ENCODE assay signal across 1 cellular context in the genomic region with DNA sequence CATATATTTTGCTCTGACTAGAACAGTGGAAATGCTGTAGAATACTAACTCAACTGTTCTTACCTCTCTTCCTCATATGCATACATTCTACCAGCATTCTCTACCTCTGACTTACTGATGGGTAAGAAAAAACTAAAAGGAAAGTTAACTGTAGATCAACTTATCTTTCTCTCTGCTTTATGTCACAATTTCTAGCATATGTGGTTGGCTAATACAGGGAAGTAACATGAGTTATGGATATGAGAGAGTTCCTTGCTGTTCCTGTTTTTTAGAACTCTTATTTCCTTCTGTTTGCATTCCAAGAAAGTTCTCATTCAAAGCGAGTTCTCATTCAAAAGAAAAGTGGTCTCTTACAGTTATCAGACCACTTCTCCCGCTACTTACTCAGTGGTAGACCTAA.
TF ChIP-seq lines count a peak whose summit lies in the region.

No MANE protein-coding gene starts in this region.

TF ChIP-seq in GM23338, 12 proteins besides CTCF, POLR2A, EP300 and RAD21 (continued from another document):
- TF ChIP-seq REST (IDR thresholded peaks at IDR 0.05; ENCODE audit: unreplicated experiment) = no peak
- TF ChIP-seq STAT1 (IDR thresholded peaks at IDR 0.05; ENCODE audit: unreplicated experiment) = no peak
- TF ChIP-seq, protein P1, sequence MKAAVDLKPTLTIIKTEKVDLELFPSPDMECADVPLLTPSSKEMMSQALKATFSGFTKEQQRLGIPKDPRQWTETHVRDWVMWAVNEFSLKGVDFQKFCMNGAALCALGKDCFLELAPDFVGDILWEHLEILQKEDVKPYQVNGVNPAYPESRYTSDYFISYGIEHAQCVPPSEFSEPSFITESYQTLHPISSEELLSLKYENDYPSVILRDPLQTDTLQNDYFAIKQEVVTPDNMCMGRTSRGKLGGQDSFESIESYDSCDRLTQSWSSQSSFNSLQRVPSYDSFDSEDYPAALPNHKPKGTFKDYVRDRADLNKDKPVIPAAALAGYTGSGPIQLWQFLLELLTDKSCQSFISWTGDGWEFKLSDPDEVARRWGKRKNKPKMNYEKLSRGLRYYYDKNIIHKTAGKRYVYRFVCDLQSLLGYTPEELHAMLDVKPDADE (IDR thresholded peaks at IDR 0.05) = no peak
- TF ChIP-seq NANOG (IDR thresholded peaks at IDR 0.05; ENCODE audit: borderline replicate concordance) = no peak
- no peak for TF ChIP-seq EZH2phosphoT487 (IDR thresholded peaks at IDR 0.05; ENCODE audit: unreplicated experiment)
- no peak for TF ChIP-seq CREB1 (CRISPR knock-in tag; IDR thresholded peaks at IDR 0.05; ENCODE audit: low read depth)
- TF ChIP-seq JUNB (IDR thresholded peaks at IDR 0.05; ENCODE audit: unreplicated experiment) = no peak
- no peak for TF ChIP-seq ZNF462 (CRISPR knock-in tag; IDR thresholded peaks at IDR 0.05)
- TF ChIP-seq ZNF331 (CRISPR knock-in tag; IDR thresholded peaks at IDR 0.05; ENCODE audit: low read depth) = no peak
TF ChIP-seq in GM23338: peak in this region for 0.
